In the genomic region with DNA sequence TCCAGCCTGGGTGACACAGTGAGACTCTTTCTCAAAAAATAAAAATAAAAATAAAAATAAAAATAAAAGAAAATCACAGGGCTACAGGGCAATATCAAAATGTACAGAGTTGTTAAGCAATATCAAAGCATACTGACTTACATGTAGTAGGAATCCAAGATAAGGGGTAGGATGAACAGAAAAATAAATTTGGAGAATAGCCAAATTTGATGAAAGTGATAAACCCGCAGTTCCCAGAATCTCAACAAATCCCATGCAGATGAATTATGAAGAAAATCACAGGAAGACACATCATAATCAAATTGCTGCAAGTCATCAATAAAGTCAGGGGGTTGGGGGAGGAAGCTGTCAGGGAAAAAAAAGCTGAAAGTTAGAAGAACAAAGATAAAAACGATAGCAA, we compare ENCODE assay signal across 16 cellular contexts. TPM values are rescaled to one million over a fixed set of nuclear protein-coding genes. Genes with fewer than 3 reads are reported as not detected.
A peak's percentile ranks its signal among the peaks of the same experiment; 100 is the strongest.
DNase-seq lines count a peak whose midpoint lies in the region; ATAC-seq and TF ChIP-seq lines count a peak whose summit lies in the region.
"Had no signal": no experiment of that assay in that cellular context is flagged by ENCODE, and none has a peak within 500 bp of the region (broad histone marks: within the 10 kb centered on the region; RNA-seq: fewer than 3 reads in every experiment).

No MANE protein-coding gene starts in this region.

- no peak overlapping the region for H3K4me2 ChIP-seq in GM23248 (ENCODE audit: unreplicated experiment)

- H3K9ac ChIP-seq in GM23248, result no peak overlapping the region

- H3K27ac ChIP-seq in GM23248, result no peak overlapping the region
- H3K27ac ChIP-seq in HEK293 (ENCODE audit: extremely low read depth, low read depth, low read length), result no peak overlapping the region
- H3K27ac ChIP-seq in ascending aorta, result no peak overlapping the region

- POLR2A ChIA-PET in activated CD4-positive, alpha-beta T cell treated with anti-CD3 and anti-CD28 coated beads, Interleukin-2, amount 10 ng/mL, durations not matched to agents 7 days and 5 days (lab: Charles Lee), result no interaction called here
- POLR2A ChIA-PET in HEK293 (lab: Yijun Ruan, JAX), result no interaction called here

- DNase-seq in activated CD4-positive, alpha-beta T cell treated with anti-CD3 and anti-CD28 coated beads, Interleukin-2, amount 10 ng/mL, durations not matched to agents 7 days and 5 days, result no peak
- no peak for DNase-seq in activated CD4-positive, alpha-beta T cell treated with anti-CD3 and anti-CD28 coated beads for 48 hours
- peak; percentile 10 for DNase-seq in GM23248
- DNase-seq in omental fat pad (ENCODE audit: low spot score), result no peak
- no peak for DNase-seq in ascending aorta (ENCODE audit: low spot score in 2 of 2)
- DNase-seq: C1 segment of cervical spinal cord; Calu3; CD4-positive, alpha-beta memory T cell; COR-L47; DMS53; DMS79 treated with DMSO at 0.1 percent for 48 hours; GF-D8; H7; HCEC 1CT had no signal

- peaks cover 54% of the 10 kb centered on the region for H3K9me3 Mint-ChIP-seq in activated CD4-positive, alpha-beta T cell treated with anti-CD3 and anti-CD28 coated beads, Interleukin-2, amount 10 ng/mL, durations not matched to agents 7 days and 5 days
- peaks cover 10% of the 10 kb centered on the region for H3K9me3 Mint-ChIP-seq in activated T-helper 17 cell treated with anti-CD3 and anti-CD28 coated beads, Interleukin-2, amount 50 U/mL, for 72 hours

- H3K27me3 Mint-ChIP-seq in activated CD4-positive, alpha-beta T cell treated with anti-CD3 and anti-CD28 coated beads, Interleukin-2, amount 10 ng/mL, durations not matched to agents 7 days and 5 days, result no peaks in the 10 kb centered on the region
- no peaks in the 10 kb centered on the region for H3K27me3 Mint-ChIP-seq in activated T-helper 17 cell treated with anti-CD3 and anti-CD28 coated beads, Interleukin-2, amount 50 U/mL, for 72 hours
- H3K27me3 Mint-ChIP-seq: CD4-positive, alpha-beta memory T cell had no signal

- no peaks in the 10 kb centered on the region for H3F3A ChIP-seq in GM23248 (ENCODE audit: insufficient read depth)

- H3K4me3 ChIP-seq in GM23248 (no peak overlapping the region), HEK293 (ENCODE audit: low read depth, low read length) (no peak overlapping the region), ascending aorta (no peak overlapping the region)

- H3K79me2 ChIP-seq in GM23248 (ENCODE audit: insufficient read depth), result peaks cover 99% of the 10 kb centered on the region

- no peak for ATAC-seq in activated T-helper 17 cell treated with anti-CD3 and anti-CD28 coated beads, Interleukin-2, amount 50 U/mL, for 72 hours (replicated peaks)
- no peak for ATAC-seq in omental fat pad (ENCODE audit: low FRiP score)

- no peak overlapping the region for H2AFZ ChIP-seq in GM23248

- H3K9me3 ChIP-seq in GM23248 (ENCODE audit: low read depth) (no peaks in the 10 kb centered on the region), HEK293 (ENCODE audit: control insufficient read depth, insufficient read depth, low read depth, low read length) (no peaks in the 10 kb centered on the region; the same call in 1 of the 2 replicates), ascending aorta (peaks cover 23 to 59% of the 10 kb centered on the region in 2 donors)

- H3K9me2 ChIP-seq in GM23248 (ENCODE audit: insufficient read depth), result no peaks in the 10 kb centered on the region

- H3K36me3 ChIP-seq in GM23248 (ENCODE audit: low read depth) (peaks cover 6% of the 10 kb centered on the region; the same call in 1 of the 2 replicates), HEK293 (ENCODE audit: control insufficient read depth in 2 of 2, insufficient read depth in 1 of 2, low read length in 2 of 2) (no peaks in the 10 kb centered on the region), ascending aorta (no peaks in the 10 kb centered on the region)

- WGBS in GM23248 (ENCODE audit: low coverage in 1 of 2, low lambda C conversion rate in 2 of 2, missing lambda C conversion rate in 2 of 2), 2 experiments, result 88 to 93% methylated on average over 2 of the region's 2 CpGs

- H3K4me1 ChIP-seq in GM23248 (ENCODE audit: insufficient read depth) (no peaks in the 10 kb centered on the region), HEK293 (ENCODE audit: control insufficient read depth, insufficient read depth, low read length) (no peaks in the 10 kb centered on the region), ascending aorta (no peaks in the 10 kb centered on the region)

- no peak overlapping the region for H3K4me3 Mint-ChIP-seq in activated CD4-positive, alpha-beta T cell treated with anti-CD3 and anti-CD28 coated beads, Interleukin-2, amount 10 ng/mL, durations not matched to agents 7 days and 5 days
- H3K4me3 Mint-ChIP-seq in activated T-helper 17 cell treated with anti-CD3 and anti-CD28 coated beads, Interleukin-2, amount 50 U/mL, for 72 hours, result peak overlapping the region; percentile 69

- intact Hi-C loops in ascending aorta (cut with DNase I), result no loop called here

- no peak for TF ChIP-seq CTCF in HEK293 (tag by site-specific recombination; IDR thresholded peaks at IDR 0.05)
- TF ChIP-seq CTCF in omental fat pad (IDR thresholded peaks at IDR 0.05), result no peak
- no peak for TF ChIP-seq CTCF in ascending aorta (IDR thresholded peaks at IDR 0.05)

- peaks cover 51% of the 10 kb centered on the region for H3K4me1 Mint-ChIP-seq in activated CD4-positive, alpha-beta T cell treated with anti-CD3 and anti-CD28 coated beads, Interleukin-2, amount 10 ng/mL, durations not matched to agents 7 days and 5 days
- H3K4me1 Mint-ChIP-seq in activated T-helper 17 cell treated with anti-CD3 and anti-CD28 coated beads, Interleukin-2, amount 50 U/mL, for 72 hours, result peaks cover 19% of the 10 kb centered on the region

- in situ Hi-C loops in GM23248 (cut with MboI), result no loop called here

- CTCF ChIA-PET in activated CD4-positive, alpha-beta T cell treated with anti-CD3 and anti-CD28 coated beads, Interleukin-2, amount 10 ng/mL, durations not matched to agents 7 days and 5 days (lab: Charles Lee), result interaction anchor here (0.6 to 0.9 kb wide), 2 partner anchors 28 to 53 kb away, joined by 3 to 6 read pairs; no protein-coding TSS in a partner anchor
- CTCF ChIA-PET in HEK293 (lab: Yijun Ruan, JAX), result no interaction called here

- H3K27me3 ChIP-seq in GM23248 (replicated peaks; ENCODE audit: insufficient read depth) (no peaks in the 10 kb centered on the region), ascending aorta (no peaks in the 10 kb centered on the region)

- H4K20me1 ChIP-seq in GM23248 (ENCODE audit: insufficient read depth), result peaks cover 6% of the 10 kb centered on the region; the same call in 1 of the 2 replicates

- H3K36me3 Mint-ChIP-seq in activated CD4-positive, alpha-beta T cell treated with anti-CD3 and anti-CD28 coated beads, Interleukin-2, amount 10 ng/mL, durations not matched to agents 7 days and 5 days (ENCODE audit: low read depth), result peaks cover 50% of the 10 kb centered on the region
- peaks cover 74% of the 10 kb centered on the region for H3K36me3 Mint-ChIP-seq in activated T-helper 17 cell treated with anti-CD3 and anti-CD28 coated beads, Interleukin-2, amount 50 U/mL, for 72 hours (ENCODE audit: low read depth)

- H3K27ac Mint-ChIP-seq in activated CD4-positive, alpha-beta T cell treated with anti-CD3 and anti-CD28 coated beads, Interleukin-2, amount 10 ng/mL, durations not matched to agents 7 days and 5 days, result peak overlapping the region; percentile 27
- H3K27ac Mint-ChIP-seq in activated T-helper 17 cell treated with anti-CD3 and anti-CD28 coated beads, Interleukin-2, amount 50 U/mL, for 72 hours, result no peak overlapping the region

TF ChIP-seq in HEK293, 187 proteins besides CTCF, POLR2A, EP300 and RAD21:
- TF ChIP-seq MYNN (tag by site-specific recombination; IDR thresholded peaks at IDR 0.05; ENCODE audit: borderline replicate concordance), result no peak
- TF ChIP-seq ZNF558 (tag by site-specific recombination; IDR thresholded peaks at IDR 0.05), result peak; percentile 98

RNA-seq across cellular contexts. Expression of a gene that starts 15.6 kb away (rescaled TPM):
- total RNA-seq in activated CD4-positive, alpha-beta T cell treated with anti-CD3 and anti-CD28 coated beads, Interleukin-2, amount 10 ng/mL, durations not matched to agents 7 days and 5 days, result 10 to 100 TPM; 53.8 to 58.0 TPM
- total RNA-seq in GM23248 (2014; rRNA removed; shearing (Covaris generic)), result 15.8 and 16.8 TPM in 2 replicates
- polyA plus RNA-seq in GM23248 (2016; fragmentation: Nextera tagmentation; extraction: Ambion mirVana), result 8.6 and 10.5 TPM in 2 replicates
- 100 to 1,000 TPM in 1 of 2 donors, 10 to 100 TPM in 1; 46.7 to 146 TPM for total RNA-seq in activated T-helper 17 cell treated with anti-CD3 and anti-CD28 coated beads, Interleukin-2, amount 50 U/mL, for 72 hours
- 10 to 100 TPM; 13.7 to 26.3 (median 21.2) TPM for total RNA-seq in omental fat pad
- 21.3 TPM for total RNA-seq in ascending aorta
